Comparison of ENCODE assay signal across 8 cellular contexts in genomic region chr11:124674168-124674517, GRCh38. TPM values are rescaled to one million over a fixed set of nuclear protein-coding genes. Genes with fewer than 3 reads are reported as not detected.
DNase-seq lines count a peak whose midpoint lies in the region; ATAC-seq and TF ChIP-seq lines count a peak whose summit lies in the region.

No MANE protein-coding gene starts in this region.

- H3K36me3 Mint-ChIP-seq in nephron (ENCODE audit: low read depth), result no peaks in the 10 kb centered on the region

- H3K4me2 ChIP-seq in BLaER1 treated with 17β-estradiol and CSF1 and Interleukin-3, amounts not matched to agents 10 nM and 100 nM, result peak overlapping the region; percentile 85 to 98 (median 92)

- H3K9me3 Mint-ChIP-seq in nephron, result no peaks in the 10 kb centered on the region

- no peak for TF ChIP-seq CTCF in nephron (IDR thresholded peaks at IDR 0.05; ENCODE audit: unreplicated experiment in 3 of 3)

- WGBS in ectodermal cell, 2 experiments, result 47 to 49% methylated on average over 18 of the region's 18 CpGs

- H3K9me3 ChIP-seq in BLaER1 treated with 17β-estradiol and CSF1 and Interleukin-3, amounts not matched to agents 10 nM and 100 nM (replicated peaks in 1 of 11), result no peaks in the 10 kb centered on the region
- H3K9me3 ChIP-seq in ectodermal cell (ENCODE audit: control insufficient read depth, low read length), result no peaks in the 10 kb centered on the region

- peak overlapping the region; percentile 69 to 86 (median 77) for H3K4me3 ChIP-seq in BLaER1 treated with 17β-estradiol and CSF1 and Interleukin-3, amounts not matched to agents 10 nM and 100 nM
- H3K4me3 ChIP-seq in ectodermal cell (ENCODE audit: insufficient read depth, low read depth, low read length), result peak overlapping the region; percentile 72

- H3K9ac ChIP-seq in BLaER1 treated with 17β-estradiol and CSF1 and Interleukin-3, amounts not matched to agents 10 nM and 100 nM, result peak overlapping the region; percentile 77 to 90 (median 85)

- peaks cover 12% of the 10 kb centered on the region for H3K27me3 Mint-ChIP-seq in nephron (ENCODE audit: low read depth)

- peaks cover 0 to 4% (median 0%) of the 10 kb centered on the region in 11 experiments; a peak in 1 of 22 replicates for H4K20me1 ChIP-seq in BLaER1 treated with 17β-estradiol and CSF1 and Interleukin-3, amounts not matched to agents 10 nM and 100 nM

- H3K27me3 ChIP-seq in BLaER1 treated with 17β-estradiol and CSF1 and Interleukin-3, amounts not matched to agents 10 nM and 100 nM, result no peaks in the 10 kb centered on the region
- H3K27me3 ChIP-seq in ectodermal cell (ENCODE audit: control insufficient read depth, insufficient read depth, low read length, poor library complexity, severe bottlenecking), result peaks cover 18% of the 10 kb centered on the region

- peak overlapping the region; percentile 91 to 96 (median 94) for H3K4me3 Mint-ChIP-seq in nephron

- peaks cover 55 to 78% (median 70%) of the 10 kb centered on the region in 10 experiments for H3K4me1 ChIP-seq in BLaER1 treated with 17β-estradiol and CSF1 and Interleukin-3, amounts not matched to agents 10 nM and 100 nM
- peaks cover 5% of the 10 kb centered on the region for H3K4me1 ChIP-seq in ectodermal cell (ENCODE audit: control insufficient read depth, insufficient read depth, low read length)

- no peaks in the 10 kb centered on the region for H3K36me3 ChIP-seq in BLaER1 treated with 17β-estradiol and CSF1 and Interleukin-3, amounts not matched to agents 10 nM and 100 nM
- no peaks in the 10 kb centered on the region for H3K36me3 ChIP-seq in ectodermal cell (ENCODE audit: control insufficient read depth, insufficient read depth, low read length)

- peak; percentile 23 for DNase-seq in NCI-H69 (lab: John Stamatoyannopoulos, UW)
- DNase-seq in NCI-H146 (lab: John Stamatoyannopoulos, UW), result no peak
- no peak for DNase-seq in NCI-H524 (lab: John Stamatoyannopoulos, UW)
- DNase-seq in NCI-H1092 (lab: John Stamatoyannopoulos, UW), result no peak

- H3K27ac ChIP-seq in BLaER1 treated with 17β-estradiol and CSF1 and Interleukin-3, amounts not matched to agents 10 nM and 100 nM, result peak overlapping the region; percentile 50 to 89 (median 76); a peak in 21 of 22 replicates
- peak overlapping the region; percentile 80 for H3K27ac ChIP-seq in ectodermal cell (ENCODE audit: insufficient read depth, low read depth, low read length, poor library complexity, severe bottlenecking)

- H3K4me1 Mint-ChIP-seq in nephron, result peaks cover 10% of the 10 kb centered on the region

- no peak for ATAC-seq in GM19328 (IDR thresholded peaks at IDR 0.05; ENCODE audit: unreplicated experiment)

- peak overlapping the region; percentile 74 to 94 (median 93) for H3K27ac Mint-ChIP-seq in nephron

RNA-seq across cellular contexts. Expression of gene SPA17, which starts 0.4 kb away (rescaled TPM):
- 44.5 TPM for polyA plus RNA-seq in ectodermal cell (2013, experiment 1 of 4)
- 47.9 TPM for polyA plus RNA-seq in ectodermal cell (2013, experiment 2 of 4)
- polyA plus RNA-seq in ectodermal cell (2013, experiment 3 of 4), result 45.3 TPM
- 51.4 TPM for polyA plus RNA-seq in ectodermal cell (2013, experiment 4 of 4)

RNA-seq across cellular contexts. Expression of gene SIAE, which starts 0.6 kb away (rescaled TPM):
- 5.6 TPM for polyA plus RNA-seq in ectodermal cell (2013, experiment 1 of 4)
- 7.9 TPM for polyA plus RNA-seq in ectodermal cell (2013, experiment 2 of 4)
- polyA plus RNA-seq in ectodermal cell (2013, experiment 3 of 4), result 5.5 TPM
- polyA plus RNA-seq in ectodermal cell (2013, experiment 4 of 4), result 7.5 TPM

RNA-seq across cellular contexts. Expression of gene TBRG1, which starts 51.5 kb away (rescaled TPM):
- polyA plus RNA-seq in ectodermal cell (2013, experiment 1 of 4), result 25.8 TPM
- polyA plus RNA-seq in ectodermal cell (2013, experiment 2 of 4), result 24.4 TPM
- 20.7 TPM for polyA plus RNA-seq in ectodermal cell (2013, experiment 3 of 4)
- 23.2 TPM for polyA plus RNA-seq in ectodermal cell (2013, experiment 4 of 4)
